ENCODE assay signal across 9 cellular contexts in genomic region chr15:80404719-80405553, GRCh38. TPM values are rescaled to one million over a fixed set of nuclear protein-coding genes. Genes with fewer than 3 reads are reported as not detected.
DNase-seq lines count a peak whose midpoint lies in the region; ATAC-seq and TF ChIP-seq lines count a peak whose summit lies in the region.
"Had no signal": no experiment of that assay in that cellular context is flagged by ENCODE, and none has a peak within 500 bp of the region (broad histone marks: within the 10 kb centered on the region; RNA-seq: fewer than 3 reads in every experiment).

No MANE protein-coding gene starts in this region.

- POLR2A ChIA-PET in Panc1 (lab: Charles Lee) = no interaction called here

- intact Hi-C loops in Panc1 (cut with micrococcal nuclease; ENCODE audit: unreplicated experiment) = no loop called here

- no TSS peak for BruUV-seq in Panc1 (replicated peaks; lab: Mats Ljungman, UMichigan)

- no peaks in the 10 kb centered on the region for H3K4me1 ChIP-seq in Panc1 (ENCODE audit: control insufficient read depth, insufficient read depth, low read length)

- H3K4me3 ChIP-seq in Panc1 (ENCODE audit: low read depth in 2 of 2, low read length in 2 of 2) (peak overlapping the region; percentile 48 to 53), fibroblast of mammary gland (ENCODE audit: control insufficient read depth, low read depth, low read length) (peak overlapping the region; percentile 9)

- in situ Hi-C loops in Panc1 (cut with HindIII; ENCODE audit: low pct_unique_long_range_greater_than_20kb, low sequenced_read_pairs) = no loop called here

- H3K36me3 Mint-ChIP-seq in neural crest cell (ENCODE audit: low read depth) = peaks cover 18% of the 10 kb centered on the region

- H3K27ac Mint-ChIP-seq in neural crest cell (ENCODE audit: unreplicated experiment) = peak overlapping the region; percentile 99

- H3K27me3 ChIP-seq in Panc1 (ENCODE audit: control insufficient read depth, insufficient read depth, low read length) = peaks cover 33% of the 10 kb centered on the region

- CTCF ChIA-PET in Panc1 (lab: Charles Lee) = no interaction called here

- no peak overlapping the region for H3K27ac ChIP-seq in Panc1 (ENCODE audit: low read length)

- no peaks in the 10 kb centered on the region for H3K9me3 ChIP-seq in Panc1 (ENCODE audit: control insufficient read depth, insufficient read depth, low read depth, low read length)

- ATAC-seq in Panc1 (peak; percentile 61), HG03439 (IDR thresholded peaks at IDR 0.05; ENCODE audit: unreplicated experiment) (no peak), GM21528 (IDR thresholded peaks at IDR 0.05; ENCODE audit: low FRiP score, unreplicated experiment) (no peak)

- DNase-seq in NCI-H1694 treated with DMSO at 0.1 percent for 48 hours (lab: John Stamatoyannopoulos, UW) (peak; percentile 9), NCI-H1694 (lab: John Stamatoyannopoulos, UW) (no peak), Panc1 (ENCODE audit: low read depth, low spot score) (no peak), fibroblast of mammary gland (ENCODE audit: low read depth) (peak; percentile 3), neural crest cell (ENCODE audit: low read depth, low spot score) (peak; percentile 47), inferior parietal cortex (ENCODE audit: extremely low spot score) (no peak)

- no peaks in the 10 kb centered on the region for H3K27me3 Mint-ChIP-seq in neural crest cell (ENCODE audit: low read depth)

- no peaks in the 10 kb centered on the region for H3K36me3 ChIP-seq in Panc1 (ENCODE audit: control insufficient read depth, insufficient read depth, low read length)

- no peaks in the 10 kb centered on the region for H3K9me3 Mint-ChIP-seq in neural crest cell

- H3K4me1 Mint-ChIP-seq in neural crest cell = peaks cover 66% of the 10 kb centered on the region

- TF ChIP-seq CTCF in Panc1 (IDR thresholded peaks at IDR 0.05) (no peak), fibroblast of mammary gland (conservative IDR thresholded peaks at IDR 0.05; ENCODE audit: control insufficient read depth, insufficient read depth, low read depth, low read length) (no peak), neural crest cell (conservative IDR thresholded peaks at IDR 0.05) (no peak)

- peak overlapping the region; percentile 95 for H3K4me3 Mint-ChIP-seq in neural crest cell

RNA-seq across cellular contexts. Expression of gene ARNT2, which starts 0.8 kb away (rescaled TPM):
- total RNA-seq in Panc1 (2021; ENCODE audit: unreplicated experiment) (16.8 TPM), neural crest cell (57.1 and 58.3 TPM in 2 replicates)
- 12.9 TPM for polyA plus RNA-seq in Panc1 (2012; ENCODE audit: insufficient read length)
- total RNA-seq: activated CD8-positive, alpha-beta memory T cell treated with anti-CD3 and anti-CD28 coated beads for 36 hours had no signal

Comparison
In these comparisons a context has a peak if more than half of its experiments do, and no peak if none do; other contexts are left out.
1. DNase-seq: peak in NCI-H1694 treated with DMSO at 0.1 percent for 48 hours (single experiment), fibroblast of mammary gland (single experiment) and neural crest cell (single experiment); none in NCI-H1694 (single experiment), Panc1 (single experiment) and inferior parietal cortex (single experiment).